In genomic region chr17:44754276-44754675, GRCh38 we compare ENCODE assay signal across 16 cellular contexts. TPM values are rescaled to one million over a fixed set of nuclear protein-coding genes. Genes with fewer than 3 reads are reported as not detected.
DNase-seq lines count a peak whose midpoint lies in the region; ATAC-seq and TF ChIP-seq lines count a peak whose summit lies in the region.
"Had no signal": no experiment of that assay in that cellular context is flagged by ENCODE, and none has a peak within 500 bp of the region (broad histone marks: within the 10 kb centered on the region; RNA-seq: fewer than 3 reads in every experiment).

No MANE protein-coding gene starts in this region.

- no peak overlapping the region for H3K9ac ChIP-seq in endodermal cell (ENCODE audit: extremely low read depth, low read length, poor library complexity, severe bottlenecking)
- H3K9ac ChIP-seq: BLaER1 had no signal

- CTCF ChIA-PET in Panc1 (lab: Charles Lee), result no interaction called here

- no peak for TF ChIP-seq CTCF in Panc1 (IDR thresholded peaks at IDR 0.05)
- no peak for TF ChIP-seq CTCF in endodermal cell (conservative IDR thresholded peaks at IDR 0.05)
- no peak for TF ChIP-seq CTCF in HFFc6 (IDR thresholded peaks at IDR 0.05)

- H3K4me1 Mint-ChIP-seq in endodermal cell (no peaks in the 10 kb centered on the region), HFFc6 (ENCODE audit: low read depth) (no peaks in the 10 kb centered on the region)

- ATAC-seq in Panc1, result peak; percentile 32; the same call in 1 of the 2 replicates
- ATAC-seq in GM18873 (IDR thresholded peaks at IDR 0.05; ENCODE audit: low FRiP score, unreplicated experiment), result no peak
- no peak for ATAC-seq in HG03139 (IDR thresholded peaks at IDR 0.05; ENCODE audit: unreplicated experiment)

- peaks cover 23% of the 10 kb centered on the region for H3K27me3 ChIP-seq in H7 (ENCODE audit: control insufficient read depth, insufficient read depth, low read length)
- no peaks in the 10 kb centered on the region for H3K27me3 ChIP-seq in Panc1 (ENCODE audit: control insufficient read depth, insufficient read depth, low read length)
- peaks cover 21% of the 10 kb centered on the region for H3K27me3 ChIP-seq in endodermal cell (ENCODE audit: control insufficient read depth, insufficient read depth, low read length, poor library complexity, severe bottlenecking)

- peak; percentile 35 for DNase-seq in DMS53 (lab: John Stamatoyannopoulos, UW)
- no peak for DNase-seq in DMS53 treated with DMSO at 0.1 percent for 48 hours (lab: John Stamatoyannopoulos, UW; ENCODE audit: unreplicated experiment)
- peak; percentile 40 for DNase-seq in H7
- no peak for DNase-seq in Panc1 (ENCODE audit: low read depth, low spot score)
- peak; percentile 50 for DNase-seq in endodermal cell
- no peak for DNase-seq in HFFc6
- DNase-seq: 8988T; Calu3; CD4-positive, alpha-beta memory T cell; DMS79 treated with DMSO at 0.1 percent for 48 hours; GF-D8 had no signal

- H3K4me3 Mint-ChIP-seq in endodermal cell, result no peak overlapping the region
- H3K4me3 Mint-ChIP-seq in HFFc6, result no peak overlapping the region
- H3K4me3 Mint-ChIP-seq: CD14-positive monocyte; CD4-positive, alpha-beta memory T cell had no signal

- in situ Hi-C loops in Panc1 (cut with HindIII; ENCODE audit: low pct_unique_long_range_greater_than_20kb, low sequenced_read_pairs), result no loop called here

- intact Hi-C loops in Panc1 (cut with micrococcal nuclease; ENCODE audit: unreplicated experiment), result no loop called here

- H3K4me3 ChIP-seq in H7 (ENCODE audit: insufficient read depth, low read depth, low read length) (no peak overlapping the region), Panc1 (ENCODE audit: low read depth in 2 of 2, low read length in 2 of 2) (no peak overlapping the region), endodermal cell (ENCODE audit: low read length) (no peak overlapping the region)
- H3K4me3 ChIP-seq: BLaER1, HAP-1 had no signal

- H3K4me1 ChIP-seq in Panc1 (ENCODE audit: control insufficient read depth, insufficient read depth, low read length) (no peaks in the 10 kb centered on the region), endodermal cell (ENCODE audit: control insufficient read depth, insufficient read depth, low read length) (peaks cover under 1% of the 10 kb centered on the region)
- H3K4me1 ChIP-seq: HAP-1 had no signal

- H3K36me3 Mint-ChIP-seq in endodermal cell (ENCODE audit: low read depth) (peaks cover 23% of the 10 kb centered on the region), HFFc6 (ENCODE audit: low read depth) (no peaks in the 10 kb centered on the region)

- no peaks in the 10 kb centered on the region; the same call in 1 of the 2 replicates for H3K36me3 ChIP-seq in H7 (replicated peaks; ENCODE audit: control insufficient read depth, insufficient read depth, low read length)
- no peaks in the 10 kb centered on the region; the same call in 1 of the 2 replicates for H3K36me3 ChIP-seq in Panc1 (ENCODE audit: control insufficient read depth, insufficient read depth, low read length)
- H3K36me3 ChIP-seq in endodermal cell (ENCODE audit: control insufficient read depth, insufficient read depth, low read length), result peaks cover 8% of the 10 kb centered on the region

- H3K27ac ChIP-seq in Panc1 (ENCODE audit: low read length), result no peak overlapping the region
- H3K27ac ChIP-seq in endodermal cell (ENCODE audit: low read depth, low read length), result no peak overlapping the region
- H3K27ac ChIP-seq: BLaER1 had no signal

- H3K9me3 ChIP-seq in Panc1 (ENCODE audit: control insufficient read depth, insufficient read depth, low read depth, low read length) (no peaks in the 10 kb centered on the region), endodermal cell (ENCODE audit: control insufficient read depth, low read length) (no peaks in the 10 kb centered on the region)
- H3K9me3 ChIP-seq: BLaER1, HAP-1 had no signal

- 87 to 89% methylated on average over 6 to 7 of the region's 7 CpGs for WGBS in endodermal cell (ENCODE audit: insufficient coverage in 1 of 2, insufficient read length in 1 of 2), 2 experiments

- H3K27me3 Mint-ChIP-seq in endodermal cell (ENCODE audit: insufficient read depth), result peaks cover 34% of the 10 kb centered on the region
- H3K27me3 Mint-ChIP-seq in HFFc6 (ENCODE audit: insufficient read depth), result peaks cover 10% of the 10 kb centered on the region

- no peak overlapping the region for H3K27ac Mint-ChIP-seq in endodermal cell
- no peak overlapping the region for H3K27ac Mint-ChIP-seq in HFFc6
- H3K27ac Mint-ChIP-seq: CD14-positive monocyte; CD4-positive, alpha-beta memory T cell had no signal

- H3K9me3 Mint-ChIP-seq in endodermal cell (no peaks in the 10 kb centered on the region), HFFc6 (no peaks in the 10 kb centered on the region)
- H3K9me3 Mint-ChIP-seq: CD4-positive, alpha-beta memory T cell had no signal

- no TSS peak for BruUV-seq in Panc1 (replicated peaks; lab: Mats Ljungman, UMichigan)

- POLR2A ChIA-PET in Panc1 (lab: Charles Lee), result interaction anchor here (0.6 kb wide), 1 partner anchor 292 kb away, joined by 7 read pairs; no protein-coding TSS in a partner anchor

RNA-seq across cellular contexts. Expression of gene ADAM11, which starts 4.5 kb away (rescaled TPM):
- total RNA-seq in H7 (2014; rRNA removed; shearing (Covaris generic)), result 0.45 and 1.2 TPM in 2 replicates
- 3.5 TPM for total RNA-seq in Panc1 (2021; ENCODE audit: unreplicated experiment)
- polyA plus RNA-seq in Panc1 (2012; ENCODE audit: insufficient read length), result 4.3 TPM
- 1 to 10 TPM; 1.9 to 3.5 TPM for total RNA-seq in endodermal cell
- 3.9 TPM for polyA plus RNA-seq in endodermal cell (2013, experiment 1 of 2)
- polyA plus RNA-seq in endodermal cell (2013, experiment 2 of 2), result 3.6 TPM
- total RNA-seq in HFFc6 (2021; fragmentation: NEBNext Ultra II Directional; extraction: Animal tissue kit (Norgen Biotek cat#: 25700)), result under 1 TPM; 0.14 to 0.27 (median 0.16) TPM
- polyA plus RNA-seq: CD14-positive monocyte had no signal

RNA-seq across cellular contexts. Expression of gene DBF4B, which starts 45.8 kb away (rescaled TPM):
- total RNA-seq in H7 (2014; rRNA removed; shearing (Covaris generic)), result 21.0 and 30.4 TPM in 2 replicates
- total RNA-seq in Panc1 (2021; ENCODE audit: unreplicated experiment), result 24.0 TPM
- 10.5 TPM for polyA plus RNA-seq in Panc1 (2012; ENCODE audit: insufficient read length)
- total RNA-seq in endodermal cell, result 10 to 100 TPM; 31.1 to 44.9 TPM
- polyA plus RNA-seq in endodermal cell (2013, experiment 1 of 2), result 30.5 TPM
- 26.6 TPM for polyA plus RNA-seq in endodermal cell (2013, experiment 2 of 2)
- 10 to 100 TPM in 5 of 6 experiments, 1 to 10 TPM in 1; 5.5 to 11.9 (median 10.8) TPM for total RNA-seq in HFFc6 (2021; fragmentation: NEBNext Ultra II Directional; extraction: Animal tissue kit (Norgen Biotek cat#: 25700))

Comparison
In these comparisons a context has a peak if more than half of its experiments do, and no peak if none do; other contexts are left out.
1. DNase-seq: peak in DMS53 (single experiment), H7 (single experiment) and endodermal cell (single experiment); none in DMS53 treated with DMSO at 0.1 percent for 48 hours (single experiment), Panc1 (single experiment) and HFFc6 (single experiment).